In the genomic region with DNA sequence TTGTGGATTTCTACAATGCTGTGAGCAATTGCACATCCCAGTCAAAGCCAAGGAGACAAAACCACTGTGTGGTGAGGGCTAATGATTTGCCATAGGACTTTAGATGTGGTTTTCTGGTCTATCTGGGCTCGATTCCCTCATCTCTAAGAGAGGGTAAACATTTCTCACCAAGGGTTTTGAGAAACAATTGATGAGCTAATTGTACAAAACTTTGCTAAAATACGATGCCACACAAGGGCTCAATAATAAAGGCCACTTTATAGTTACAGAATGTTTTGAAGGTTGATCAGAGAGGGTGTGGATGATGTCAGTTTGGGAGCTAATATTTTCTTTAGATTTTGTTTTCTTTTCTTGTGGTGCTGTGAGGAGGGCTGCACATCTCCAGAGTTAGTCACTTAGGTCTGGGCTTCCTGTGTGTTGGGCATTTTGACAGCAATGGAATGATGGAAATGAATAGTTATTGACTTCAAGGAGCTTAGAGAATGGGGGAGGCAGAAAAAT, we compare ENCODE assay signal across 17 cellular contexts.
A peak's percentile ranks its signal among the peaks of the same experiment; 100 is the strongest.
DNase-seq lines count a peak whose midpoint lies in the region; TF ChIP-seq lines count a peak whose summit lies in the region.
"Had no signal": no experiment of that assay in that cellular context is flagged by ENCODE, and none has a peak within 500 bp of the region (broad histone marks: within the 10 kb centered on the region; RNA-seq: fewer than 3 reads in every experiment).

No MANE protein-coding gene starts in this region.

- H3K27me3 Mint-ChIP-seq in activated naive CD4-positive, alpha-beta T cell treated with anti-CD3 and anti-CD28 coated beads for 36 hours (ENCODE audit: low read depth), result no peaks in the 10 kb centered on the region

- H3K36me3 ChIP-seq in stomach (no peaks in the 10 kb centered on the region), tibial artery (no peaks in the 10 kb centered on the region)
- H3K36me3 ChIP-seq: gastrocnemius medialis had no signal

- no peak for TF ChIP-seq EP300 in stomach (IDR thresholded peaks at IDR 0.05)

- H3K27ac Mint-ChIP-seq in activated naive CD4-positive, alpha-beta T cell treated with anti-CD3 and anti-CD28 coated beads for 36 hours, result no peak overlapping the region
- H3K27ac Mint-ChIP-seq: activated B cell treated with CpG ODN at 0.5 μM for 24 hours, immature natural killer cell, T-cell had no signal

- 49 to 58% (median 57%) methylated on average over 2 of the region's 2 CpGs for WGBS in stomach, 5 donors

- peaks cover 0 to 3% (median 2%) of the 10 kb centered on the region in 4 donors for H3K9me3 ChIP-seq in stomach
- H3K9me3 ChIP-seq in tibial artery, result no peaks in the 10 kb centered on the region
- H3K9me3 ChIP-seq: gastrocnemius medialis had no signal

- H3K9me3 Mint-ChIP-seq in activated naive CD4-positive, alpha-beta T cell treated with anti-CD3 and anti-CD28 coated beads for 36 hours, result no peaks in the 10 kb centered on the region
- H3K9me3 Mint-ChIP-seq: activated B cell treated with CpG ODN at 0.5 μM for 24 hours had no signal

- H3K4me3 ChIP-seq in stomach (no peak overlapping the region), tibial artery (no peak overlapping the region)
- H3K4me3 ChIP-seq: gastrocnemius medialis had no signal

- DNase-seq in GM03348 (ENCODE audit: low spot score) (peak; percentile 56), RPMI7951 (ENCODE audit: low read depth) (peak; percentile 78), epithelial cell of prostate (ENCODE audit: low read depth, low spot score) (peak; percentile 12), renal cortical epithelial cell (ENCODE audit: low read depth) (peak; percentile 97), stomach (no peak), tibial artery (no peak), midbrain (lab: John Stamatoyannopoulos, UW) (no peak)
- no peak for DNase-seq in activated naive CD4-positive, alpha-beta T cell treated with anti-CD3 and anti-CD28 coated beads for 36 hours
- DNase-seq: activated B cell treated with CpG ODN at 0.5 μM for 24 hours; C1 segment of cervical spinal cord; effector CD4-positive, alpha-beta T cell; gastrocnemius medialis; immature natural killer cell; NCI-H187; NCI-H524; OCI-M1; T-cell had no signal

- no peak overlapping the region for H3K4me3 Mint-ChIP-seq in activated naive CD4-positive, alpha-beta T cell treated with anti-CD3 and anti-CD28 coated beads for 36 hours
- H3K4me3 Mint-ChIP-seq: activated B cell treated with CpG ODN at 0.5 μM for 24 hours, immature natural killer cell, T-cell had no signal

- H3K27me3 ChIP-seq in stomach (no peaks in the 10 kb centered on the region), tibial artery (no peaks in the 10 kb centered on the region)
- H3K27me3 ChIP-seq: gastrocnemius medialis had no signal

- no peak for TF ChIP-seq CTCF in stomach (IDR thresholded peaks at IDR 0.05)
- no peak for TF ChIP-seq CTCF in tibial artery (IDR thresholded peaks at IDR 0.05)

- H3K27ac ChIP-seq in epithelial cell of prostate, result no peak overlapping the region
- no peak overlapping the region for H3K27ac ChIP-seq in stomach
- no peak overlapping the region for H3K27ac ChIP-seq in tibial artery
- H3K27ac ChIP-seq: gastrocnemius medialis had no signal

- intact Hi-C loops in activated naive CD4-positive, alpha-beta T cell treated with anti-CD3 and anti-CD28 coated beads for 36 hours (cut with micrococcal nuclease), result no loop called here
- intact Hi-C loops in stomach (cut with DNase I; ENCODE audit: low total_unique reads) (no loop called here), tibial artery (cut with DNase I; ENCODE audit: low total_unique reads) (no loop called here)

- H3K4me1 Mint-ChIP-seq in activated naive CD4-positive, alpha-beta T cell treated with anti-CD3 and anti-CD28 coated beads for 36 hours (ENCODE audit: low read depth), result no peaks in the 10 kb centered on the region
- H3K4me1 Mint-ChIP-seq: activated B cell treated with CpG ODN at 0.5 μM for 24 hours, immature natural killer cell, T-cell had no signal

- no peaks in the 10 kb centered on the region for H3K36me3 Mint-ChIP-seq in activated naive CD4-positive, alpha-beta T cell treated with anti-CD3 and anti-CD28 coated beads for 36 hours (ENCODE audit: low read depth)
- H3K36me3 Mint-ChIP-seq: T-cell had no signal

- CTCF ChIA-PET in activated naive CD4-positive, alpha-beta T cell treated with anti-CD3 and anti-CD28 coated beads for 36 hours (lab: Charles Lee), result no interaction called here

- no peak for TF ChIP-seq POLR2A in stomach (IDR thresholded peaks at IDR 0.05)

- H3K4me1 ChIP-seq in stomach (no peaks in the 10 kb centered on the region), tibial artery (peaks cover 0 to 25% (median 4%) of the 10 kb centered on the region in 4 donors)

Comparison
In these comparisons a context has a peak if more than half of its experiments do, and no peak if none do; other contexts are left out.
1. DNase-seq: peak in GM03348 (single experiment), RPMI7951 (single experiment), epithelial cell of prostate (single experiment) and renal cortical epithelial cell (single experiment); none in activated naive CD4-positive, alpha-beta T cell treated with anti-CD3 and anti-CD28 coated beads for 36 hours (single experiment), stomach (single experiment), tibial artery (0 of 2) and midbrain (single experiment).